In the genomic region with DNA sequence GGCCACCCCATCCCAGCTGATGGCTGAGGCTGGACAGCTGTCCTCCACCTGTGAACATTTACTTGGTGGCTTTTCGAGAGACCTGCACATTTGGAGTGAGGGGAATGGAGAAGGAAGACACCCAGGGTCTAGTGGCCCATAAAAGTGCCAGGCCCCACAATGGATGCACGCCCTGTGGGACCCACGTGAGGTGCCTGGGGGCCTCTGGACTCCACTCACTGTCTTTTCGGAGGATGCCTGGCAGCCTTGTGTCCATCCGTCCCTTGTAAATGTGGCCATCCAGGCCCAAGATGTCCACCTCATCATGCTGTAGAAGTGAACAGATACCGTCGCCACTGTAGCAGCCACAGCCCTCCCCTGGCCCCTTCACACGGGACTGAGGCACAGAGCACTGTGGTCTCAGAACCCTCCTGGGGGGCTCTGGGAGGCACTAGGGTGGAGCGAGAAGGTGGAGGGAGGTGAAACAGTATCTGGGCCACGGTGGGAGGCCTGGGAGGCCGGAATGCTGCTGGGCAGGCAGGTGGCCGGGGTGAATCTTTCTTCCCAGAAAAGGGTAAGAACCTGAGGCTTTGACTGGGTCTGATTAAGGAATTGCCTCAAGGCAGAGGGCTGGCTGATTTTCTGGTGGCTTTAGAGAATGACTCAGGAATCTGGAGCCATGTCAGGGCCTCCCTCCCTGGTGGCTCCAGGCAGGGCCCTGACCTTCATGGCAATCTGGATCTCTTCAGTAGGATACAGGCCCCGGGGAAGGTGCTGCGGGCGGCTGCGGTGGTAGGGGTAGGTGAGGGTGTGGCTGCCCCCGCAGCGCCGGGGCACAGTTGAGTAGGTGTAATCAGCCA, we compare ENCODE assay signal across 13 cellular contexts. TPM values are rescaled to one million over a fixed set of nuclear protein-coding genes. Genes with fewer than 3 reads are reported as not detected.
A peak's percentile ranks its signal among the peaks of the same experiment; 100 is the strongest.
DNase-seq lines count a peak whose midpoint lies in the region; ATAC-seq and TF ChIP-seq lines count a peak whose summit lies in the region.
"Had no signal": no experiment of that assay in that cellular context is flagged by ENCODE, and none has a peak within 500 bp of the region (broad histone marks: within the 10 kb centered on the region; RNA-seq: fewer than 3 reads in every experiment).

No MANE protein-coding gene starts in this region.

- in situ Hi-C loops in gastrocnemius medialis (cut with MboI; ENCODE audit: low sequenced_read_pairs in 4 of 4): no loop called here

- ATAC-seq in gastrocnemius medialis (no peak), HG03442 (IDR thresholded peaks at IDR 0.05; ENCODE audit: unreplicated experiment) (no peak), GM19395 (IDR thresholded peaks at IDR 0.05; ENCODE audit: unreplicated experiment) (no peak)
- ATAC-seq: psoas muscle had no signal

- no peaks in the 10 kb centered on the region for H3K36me3 ChIP-seq in gastrocnemius medialis

- no peak overlapping the region for H3K4me3 ChIP-seq in gastrocnemius medialis
- H3K4me3 ChIP-seq: psoas muscle had no signal

- CTCF ChIA-PET in activated naive CD4-positive, alpha-beta T cell treated with anti-CD3 and anti-CD28 coated beads, Interleukin-2, amount 10 ng/mL, durations not matched to agents 7 days and 5 days (lab: Charles Lee): interaction anchor here (4.5 to 7.6 kb wide), 2 partner anchors 96 to 154 kb away, joined by 23 to 215 read pairs; no protein-coding TSS in a partner anchor

- H3K9me3 ChIP-seq in gastrocnemius medialis: no peaks in the 10 kb centered on the region
- H3K9me3 ChIP-seq: psoas muscle had no signal

- peak; percentile 28 for DNase-seq in activated naive CD4-positive, alpha-beta T cell treated with anti-CD3 and anti-CD28 coated beads, Interleukin-2, amount 10 ng/mL, durations not matched to agents 7 days and 5 days
- no peak for DNase-seq in activated naive CD4-positive, alpha-beta T cell (lab: John Stamatoyannopoulos, UW)
- DNase-seq in OCI-M1 (lab: John Stamatoyannopoulos, UW): peak; percentile 36
- peak; percentile 58 for DNase-seq in ecto neural progenitor cell (ENCODE audit: low spot score)
- no peak for DNase-seq in gastrocnemius medialis
- DNase-seq in retina: no peak
- DNase-seq: CD8-positive, alpha-beta memory T cell; GOT3; SHP77 treated with DMSO at 0.1 percent for 48 hours had no signal

- H3K27ac ChIP-seq in gastrocnemius medialis: peak overlapping the region; percentile 0 to 57 (median 44)
- H3K27ac ChIP-seq: HL-60, psoas muscle had no signal

- peaks cover 2% of the 10 kb centered on the region for H3K36me3 Mint-ChIP-seq in activated naive CD4-positive, alpha-beta T cell treated with anti-CD3 and anti-CD28 coated beads, Interleukin-2, amount 10 ng/mL, durations not matched to agents 7 days and 5 days
- H3K36me3 Mint-ChIP-seq: CD8-positive, alpha-beta memory T cell had no signal

- no peak for TF ChIP-seq POLR2A in gastrocnemius medialis (IDR thresholded peaks at IDR 0.05)

- H3K27me3 Mint-ChIP-seq in activated naive CD4-positive, alpha-beta T cell treated with anti-CD3 and anti-CD28 coated beads, Interleukin-2, amount 10 ng/mL, durations not matched to agents 7 days and 5 days: peaks cover 5% of the 10 kb centered on the region
- H3K27me3 Mint-ChIP-seq: CD8-positive, alpha-beta memory T cell had no signal

- no peaks in the 10 kb centered on the region for H3K9me3 Mint-ChIP-seq in activated naive CD4-positive, alpha-beta T cell treated with anti-CD3 and anti-CD28 coated beads, Interleukin-2, amount 10 ng/mL, durations not matched to agents 7 days and 5 days
- H3K9me3 Mint-ChIP-seq: CD8-positive, alpha-beta memory T cell had no signal

- no peak for TF ChIP-seq CTCF in gastrocnemius medialis (IDR thresholded peaks at IDR 0.05 in 4 of 5, conservative IDR thresholded peaks at IDR 0.05 in 1 of 5)

- no peaks in the 10 kb centered on the region for H3K27me3 ChIP-seq in gastrocnemius medialis

- H3K4me1 Mint-ChIP-seq in activated naive CD4-positive, alpha-beta T cell treated with anti-CD3 and anti-CD28 coated beads, Interleukin-2, amount 10 ng/mL, durations not matched to agents 7 days and 5 days: peaks cover 41% of the 10 kb centered on the region

- no peak overlapping the region for H3K4me3 Mint-ChIP-seq in activated naive CD4-positive, alpha-beta T cell treated with anti-CD3 and anti-CD28 coated beads, Interleukin-2, amount 10 ng/mL, durations not matched to agents 7 days and 5 days
- H3K4me3 Mint-ChIP-seq: CD8-positive, alpha-beta memory T cell had no signal

- intact Hi-C loops in gastrocnemius medialis (cut with DNase I; ENCODE audit: low total_unique reads): loop anchor here (5.0 kb wide), 1 partner anchor 134 kb away; a partner anchor contains a TSS

- peaks cover 27 to 30% of the 10 kb centered on the region in 2 donors for H3K4me1 ChIP-seq in gastrocnemius medialis

- H3K27ac Mint-ChIP-seq in activated naive CD4-positive, alpha-beta T cell treated with anti-CD3 and anti-CD28 coated beads, Interleukin-2, amount 10 ng/mL, durations not matched to agents 7 days and 5 days: peak overlapping the region; percentile 55

RNA-seq across cellular contexts. Expression of a gene that starts 11.5 kb away (rescaled TPM):
- total RNA-seq in gastrocnemius medialis: 100 to 1,000 TPM in 1 of 4 donors, 10 to 100 TPM in 3; 28.9 to 151 (median 52.2) TPM

RNA-seq across cellular contexts. Expression of a gene that starts 31.4 kb away (rescaled TPM):
- total RNA-seq in gastrocnemius medialis: 1 to 10 TPM in 3 of 4 donors, under 1 TPM in 1; 0.59 to 2.4 (median 1.1) TPM

RNA-seq across cellular contexts. Expression of a gene that starts 36.4 kb away (rescaled TPM):
- total RNA-seq in gastrocnemius medialis: 100 to 1,000 TPM in 1 of 4 donors, 10 to 100 TPM in 3; 50.5 to 142 (median 85.3) TPM

Comparison
In these comparisons a context has a peak if more than half of its experiments do, and no peak if none do; other contexts are left out.
1. DNase-seq: peak in activated naive CD4-positive, alpha-beta T cell treated with anti-CD3 and anti-CD28 coated beads, Interleukin-2, amount 10 ng/mL, durations not matched to agents 7 days and 5 days (single experiment), OCI-M1 (single experiment) and ecto neural progenitor cell (single experiment); none in activated naive CD4-positive, alpha-beta T cell (0 of 4), gastrocnemius medialis (0 of 2) and retina (single experiment).